Comparison of ENCODE assay signal across 28 cellular contexts in the genomic region with DNA sequence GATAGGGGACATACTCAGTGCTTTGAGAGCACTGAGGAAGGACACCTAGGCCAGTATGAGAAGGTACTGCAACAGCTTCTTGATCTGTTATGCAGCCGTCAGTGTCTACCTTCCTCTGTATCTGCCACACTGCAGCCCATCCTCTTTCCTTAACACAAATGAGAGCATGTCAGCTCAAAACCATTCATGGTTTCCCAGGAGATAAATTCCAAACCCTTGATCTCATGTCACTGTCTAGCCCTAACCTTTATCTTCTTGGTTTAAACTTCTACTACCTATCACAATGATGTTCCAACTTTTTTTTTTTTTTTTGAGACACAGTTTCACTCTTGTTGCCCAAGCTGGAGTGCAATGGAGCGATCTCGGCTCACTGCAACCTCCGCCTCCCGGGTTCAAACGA. TPM values are rescaled to one million over a fixed set of nuclear protein-coding genes. Genes with fewer than 3 reads are reported as not detected.
DNase-seq lines count a peak whose midpoint lies in the region; ATAC-seq, FAIRE-seq and TF ChIP-seq lines count a peak whose summit lies in the region.
"Had no signal": no experiment of that assay in that cellular context is flagged by ENCODE, and none has a peak within 500 bp of the region (broad histone marks: within the 10 kb centered on the region; RNA-seq: fewer than 3 reads in every experiment).

No MANE protein-coding gene starts in this region.

- peaks cover 25% of the 10 kb centered on the region for H3K4me1 ChIP-seq in CD8-positive, alpha-beta T cell (ENCODE audit: insufficient read depth, low read length)

- no peak for ATAC-seq in CD8-positive, alpha-beta T cell
- ATAC-seq: body of pancreas; gastroesophageal sphincter; lower lobe of right lung; psoas muscle; stimulated activated naive B cell treated with anti-CD40 and anti-IgM and Interleukin-4, amounts not matched to agents 10 μg/mL and 1 μg/mL and 100 μg/mL, for 72 hours had no signal

- CTCF ChIA-PET in CD8-positive, alpha-beta T cell (lab: Charles Lee) = no interaction called here

- intact Hi-C loops in CD8-positive, alpha-beta T cell (cut with DNase I, micrococcal nuclease) = loop anchor here in 1 of 2 experiments (10.0 kb wide), 2 partner anchors 280 to 910 kb away; a partner anchor contains a TSS

- peak; percentile 4 for FAIRE-seq in RCC 7860 (lab: Jason Lieb, UNC)
- FAIRE-seq: GM19239, H1, islet of Langerhans had no signal

- no peaks in the 10 kb centered on the region for H3K27me3 Mint-ChIP-seq in CD8-positive, alpha-beta T cell (ENCODE audit: low read depth)
- H3K27me3 Mint-ChIP-seq in neural crest cell (ENCODE audit: low read depth) = peaks cover 14% of the 10 kb centered on the region
- H3K27me3 Mint-ChIP-seq: activated T-cell treated with anti-CD3 and anti-CD28 coated beads, Interleukin-2, amount 50 U/mL, for 24 hours; stimulated activated naive B cell treated with anti-CD40 and anti-IgM and Interleukin-4, amounts not matched to agents 10 μg/mL and 1 μg/mL and 100 μg/mL, for 72 hours had no signal

- peak overlapping the region; percentile 33 for H3K27ac Mint-ChIP-seq in CD8-positive, alpha-beta T cell
- no peak overlapping the region for H3K27ac Mint-ChIP-seq in neural crest cell (ENCODE audit: unreplicated experiment)

- no peak for DNase-seq in CD8-positive, alpha-beta T cell
- DNase-seq in RCC 7860 (ENCODE audit: low spot score) (peak; percentile 71), kidney glomerular epithelial cell (lab: John Stamatoyannopoulos, UW) (peak; percentile 94), neural crest cell (ENCODE audit: low read depth, low spot score) (no peak), SK-N-DZ (ENCODE audit: low spot score) (no peak), DMS153 (lab: John Stamatoyannopoulos, UW) (no peak)
- no peak for DNase-seq in activated CD4-positive, alpha-beta T cell treated with anti-CD3 and anti-CD28 coated beads for 48 hours
- DNase-seq: activated CD4-positive, alpha-beta T cell treated with anti-CD3 and anti-CD28 coated beads for 1 hour; activated CD8-positive, alpha-beta memory T cell treated with anti-CD3 and anti-CD28 coated beads for 24 hours; activated gamma-delta T cell treated with Interleukin-2 at 50 U/mL for 16 hours; activated T-cell treated with anti-CD3 and anti-CD28 coated beads, Interleukin-2, amount 50 U/mL, for 24 hours; body of pancreas; DMS79; GDM1; lower lobe of right lung; NCI-H1092; NCI-H1930; NCI-H526 treated with DMSO at 0.1 percent for 48 hours; Peyer's patch; psoas muscle; SIG-M5; stimulated activated naive B cell treated with anti-CD40 and anti-IgM and Interleukin-4, amounts not matched to agents 10 μg/mL and 1 μg/mL and 100 μg/mL, for 72 hours; SW 1271; uterus had no signal

- POLR2A ChIA-PET in CD8-positive, alpha-beta T cell (lab: Charles Lee) = no interaction called here

- H3K36me3 ChIP-seq in CD8-positive, alpha-beta T cell (ENCODE audit: insufficient read depth, low read length) = peaks cover 5% of the 10 kb centered on the region
- H3K36me3 ChIP-seq: uterus had no signal

- no peaks in the 10 kb centered on the region for H3K9me3 Mint-ChIP-seq in CD8-positive, alpha-beta T cell
- H3K9me3 Mint-ChIP-seq in neural crest cell = no peaks in the 10 kb centered on the region
- H3K9me3 Mint-ChIP-seq: activated T-cell treated with anti-CD3 and anti-CD28 coated beads, Interleukin-2, amount 50 U/mL, for 24 hours; stimulated activated naive B cell treated with anti-CD40 and anti-IgM and Interleukin-4, amounts not matched to agents 10 μg/mL and 1 μg/mL and 100 μg/mL, for 72 hours had no signal

- no peak overlapping the region for H3K4me3 Mint-ChIP-seq in CD8-positive, alpha-beta T cell
- H3K4me3 Mint-ChIP-seq in neural crest cell = peak overlapping the region; percentile 61

- H3K4me1 Mint-ChIP-seq in CD8-positive, alpha-beta T cell (ENCODE audit: low read depth) = peaks cover 28% of the 10 kb centered on the region
- peaks cover 23% of the 10 kb centered on the region for H3K4me1 Mint-ChIP-seq in neural crest cell

- no peak overlapping the region for H3K27ac ChIP-seq in CD8-positive, alpha-beta T cell (ENCODE audit: low read depth, low read length)
- H3K27ac ChIP-seq: body of pancreas, gastroesophageal sphincter, lower lobe of right lung, Peyer's patch, psoas muscle, uterus had no signal

- peaks cover 31% of the 10 kb centered on the region for H3K36me3 Mint-ChIP-seq in CD8-positive, alpha-beta T cell
- H3K36me3 Mint-ChIP-seq in neural crest cell (ENCODE audit: low read depth) = peaks cover 3% of the 10 kb centered on the region

- H3K27me3 ChIP-seq in CD8-positive, alpha-beta T cell (ENCODE audit: insufficient read depth, low read length) = no peaks in the 10 kb centered on the region
- H3K27me3 ChIP-seq: body of pancreas, gastroesophageal sphincter, Peyer's patch, uterus had no signal

- no peak for TF ChIP-seq CTCF in CD8-positive, alpha-beta T cell (IDR thresholded peaks at IDR 0.05)
- TF ChIP-seq CTCF in neural crest cell (conservative IDR thresholded peaks at IDR 0.05) = no peak

- no peak overlapping the region for H3K4me3 ChIP-seq in CD8-positive, alpha-beta T cell (ENCODE audit: low read depth, low read length)
- H3K4me3 ChIP-seq: body of pancreas, gastroesophageal sphincter, lower lobe of right lung, Peyer's patch, uterus had no signal

- H3K9me3 ChIP-seq in CD8-positive, alpha-beta T cell (ENCODE audit: low read length) = no peaks in the 10 kb centered on the region
- H3K9me3 ChIP-seq: body of pancreas, gastroesophageal sphincter, lower lobe of right lung, Peyer's patch, psoas muscle, uterus had no signal

RNA-seq across cellular contexts. Expression of a gene that starts 1.4 kb away (rescaled TPM):
- under 1 TPM; 0.56 to 0.76 TPM for total RNA-seq in CD8-positive, alpha-beta T cell
- 0.61 and 0.68 TPM in 2 replicates for total RNA-seq in neural crest cell
- polyA plus RNA-seq in SK-N-DZ (2014; cell fraction: cytosol; rRNA removed) = 0.25 and 0.83 TPM in 2 replicates
- polyA plus RNA-seq in SK-N-DZ (2014; cell fraction: nucleus; rRNA removed) = not detected in 2 replicates
- total RNA-seq: H1 had no signal

RNA-seq across cellular contexts. Expression of a gene that starts 1.9 kb away (rescaled TPM):
- 10 to 100 TPM; 38.0 to 38.1 TPM for total RNA-seq in CD8-positive, alpha-beta T cell
- total RNA-seq in neural crest cell = 32.6 and 33.9 TPM in 2 replicates
- 18.5 and 24.8 TPM in 2 replicates for polyA plus RNA-seq in SK-N-DZ (2014; cell fraction: cytosol; rRNA removed)
- 18.6 and 21.7 TPM in 2 replicates for polyA plus RNA-seq in SK-N-DZ (2014; cell fraction: nucleus; rRNA removed)

RNA-seq across cellular contexts. Expression of a gene that starts 8.7 kb away (rescaled TPM):
- 1 to 10 TPM; 2.5 to 2.8 TPM for total RNA-seq in CD8-positive, alpha-beta T cell
- total RNA-seq in neural crest cell = 6.9 and 7.5 TPM in 2 replicates
- polyA plus RNA-seq in SK-N-DZ (2014; cell fraction: cytosol; rRNA removed) = 0.16 and 0.22 TPM in 2 replicates
- 0.47 and 0.79 TPM in 2 replicates for polyA plus RNA-seq in SK-N-DZ (2014; cell fraction: nucleus; rRNA removed)

Comparison
In these comparisons a context has a peak if more than half of its experiments do, and no peak if none do; other contexts are left out.
1. DNase-seq: peak in RCC 7860 (single experiment) and kidney glomerular epithelial cell (single experiment); none in CD8-positive, alpha-beta T cell (0 of 7), neural crest cell (single experiment), SK-N-DZ (single experiment), DMS153 (single experiment) and activated CD4-positive, alpha-beta T cell treated with anti-CD3 and anti-CD28 coated beads for 48 hours (single experiment).